10 cellular contexts compared by ENCODE assay signal in genomic region chr2:239216614-239217273, GRCh38.
A peak's percentile ranks its signal among the peaks of the same experiment; 100 is the strongest.
DNase-seq lines count a peak whose midpoint lies in the region; ATAC-seq lines count a peak whose summit lies in the region.
"Had no signal": no experiment of that assay in that cellular context is flagged by ENCODE, and none has a peak within 500 bp of the region (broad histone marks: within the 10 kb centered on the region; RNA-seq: fewer than 3 reads in every experiment).

No MANE protein-coding gene starts in this region.

- intact Hi-C loops in naive thymus-derived CD4-positive, alpha-beta T cell (cut with micrococcal nuclease): loop anchor here (2.0 to 10.0 kb wide), 2 partner anchors 42 to 48 kb away; no protein-coding TSS in a partner anchor

- no peak overlapping the region for H3K4me3 ChIP-seq in naive thymus-derived CD4-positive, alpha-beta T cell (ENCODE audit: low read length)
- H3K4me3 ChIP-seq: A549 had no signal

- peaks cover 72% of the 10 kb centered on the region for H3K4me1 Mint-ChIP-seq in activated T-cell treated with anti-CD3 and anti-CD28 coated beads, Interleukin-2, amount 50 U/mL, for 4 hours (ENCODE audit: low read depth)
- peaks cover 57 to 86% (median 73%) of the 10 kb centered on the region in 7 donors for H3K4me1 Mint-ChIP-seq in naive thymus-derived CD4-positive, alpha-beta T cell

- H3K27ac ChIP-seq in naive thymus-derived CD4-positive, alpha-beta T cell (ENCODE audit: low read depth, low read length): no peak overlapping the region
- peak overlapping the region; percentile 10 for H3K27ac ChIP-seq in substantia nigra (ENCODE audit: low read depth, low read length, poor library complexity, severe bottlenecking)
- H3K27ac ChIP-seq: A549 had no signal

- H3K27me3 Mint-ChIP-seq in activated T-cell treated with anti-CD3 and anti-CD28 coated beads, Interleukin-2, amount 50 U/mL, for 4 hours (ENCODE audit: low read depth): no peaks in the 10 kb centered on the region
- no peaks in the 10 kb centered on the region for H3K27me3 Mint-ChIP-seq in naive thymus-derived CD4-positive, alpha-beta T cell

- H3K4me1 ChIP-seq in naive thymus-derived CD4-positive, alpha-beta T cell (ENCODE audit: control insufficient read depth in 2 of 2, insufficient read depth in 2 of 2, low read length in 2 of 2): peaks cover 0 to 42% of the 10 kb centered on the region in 2 donors

- H3K36me3 Mint-ChIP-seq in activated T-cell treated with anti-CD3 and anti-CD28 coated beads, Interleukin-2, amount 50 U/mL, for 4 hours (ENCODE audit: insufficient read depth): peaks cover 7% of the 10 kb centered on the region
- peaks cover 0 to 24% (median 0%) of the 10 kb centered on the region in 5 donors for H3K36me3 Mint-ChIP-seq in naive thymus-derived CD4-positive, alpha-beta T cell

- no peaks in the 10 kb centered on the region for H3K9me3 Mint-ChIP-seq in activated T-cell treated with anti-CD3 and anti-CD28 coated beads, Interleukin-2, amount 50 U/mL, for 4 hours
- peaks cover 0 to 6% (median 0%) of the 10 kb centered on the region in 11 donors for H3K9me3 Mint-ChIP-seq in naive thymus-derived CD4-positive, alpha-beta T cell

- CTCF ChIA-PET in naive thymus-derived CD4-positive, alpha-beta T cell (lab: Charles Lee): interaction anchor here (0.7 to 1.3 kb wide), 2 partner anchors 37 to 51 kb away, joined by 4 read pairs; no protein-coding TSS in a partner anchor

- peak overlapping the region in 8 of 9 donors; percentile 57 to 89 (median 78) for H3K27ac Mint-ChIP-seq in naive thymus-derived CD4-positive, alpha-beta T cell

- ATAC-seq in activated T-cell treated with anti-CD3 and anti-CD28 coated beads, Interleukin-2, amount 50 U/mL, for 4 hours: peak; percentile 97 to 98
- peak; percentile 71 for ATAC-seq in naive thymus-derived CD4-positive, alpha-beta T cell
- ATAC-seq in GM18870 (IDR thresholded peaks at IDR 0.05; ENCODE audit: unreplicated experiment) (no peak), esophagus mucosa (no peak)
- ATAC-seq: A549 had no signal

- peak overlapping the region; percentile 53 for H3K4me3 Mint-ChIP-seq in activated T-cell treated with anti-CD3 and anti-CD28 coated beads, Interleukin-2, amount 50 U/mL, for 4 hours
- peak overlapping the region; percentile 48 to 90 (median 69) for H3K4me3 Mint-ChIP-seq in naive thymus-derived CD4-positive, alpha-beta T cell

- POLR2A ChIA-PET in naive thymus-derived CD4-positive, alpha-beta T cell (lab: Charles Lee): interaction anchor here (0.6 to 1.1 kb wide), 4 partner anchors 29 to 101 kb away, joined by 3 to 4 read pairs (median 4); no protein-coding TSS in a partner anchor

- H3K9me3 ChIP-seq in naive thymus-derived CD4-positive, alpha-beta T cell (ENCODE audit: control insufficient read depth in 2 of 3, low read length in 3 of 3): no peaks in the 10 kb centered on the region
- H3K9me3 ChIP-seq: A549 had no signal

- H3K27me3 ChIP-seq in naive thymus-derived CD4-positive, alpha-beta T cell (ENCODE audit: control insufficient read depth in 2 of 2, insufficient read depth in 2 of 2, low read length in 2 of 2): no peaks in the 10 kb centered on the region

- peak; percentile 18 to 20 for DNase-seq in activated CD4-positive, alpha-beta T cell treated with anti-CD3 and anti-CD28 coated beads for 24 hours (ENCODE audit: low read depth in 2 of 2)
- no peak for DNase-seq in activated CD4-positive, alpha-beta T cell treated with anti-CD3 and anti-CD28 coated beads for 1 hour
- DNase-seq in activated T-cell treated with anti-CD3 and anti-CD28 coated beads, Interleukin-2, amount 50 U/mL, for 4 hours: no peak
- peak in 1 of 9 donors; percentile 58 for DNase-seq in naive thymus-derived CD4-positive, alpha-beta T cell
- DNase-seq in substantia nigra (lab: John Stamatoyannopoulos, UW) (no peak), NCI-H345 (lab: John Stamatoyannopoulos, UW) (no peak)
- DNase-seq: NCI-H1694 had no signal

- H3K36me3 ChIP-seq in naive thymus-derived CD4-positive, alpha-beta T cell (ENCODE audit: control insufficient read depth in 2 of 3, insufficient read depth in 3 of 3, low read length in 3 of 3): no peaks in the 10 kb centered on the region

Comparison
In these comparisons a context has a peak if more than half of its experiments do, and no peak if none do; other contexts are left out.
1. DNase-seq: peak in activated CD4-positive, alpha-beta T cell treated with anti-CD3 and anti-CD28 coated beads for 24 hours (2 of 2); none in activated CD4-positive, alpha-beta T cell treated with anti-CD3 and anti-CD28 coated beads for 1 hour (single experiment), activated T-cell treated with anti-CD3 and anti-CD28 coated beads, Interleukin-2, amount 50 U/mL, for 4 hours (single experiment), substantia nigra (0 of 49) and NCI-H345 (single experiment).
2. ATAC-seq: peak in activated T-cell treated with anti-CD3 and anti-CD28 coated beads, Interleukin-2, amount 50 U/mL, for 4 hours (2 of 2) and naive thymus-derived CD4-positive, alpha-beta T cell (single experiment); none in GM18870 (single experiment) and esophagus mucosa (single experiment).